2 cellular contexts compared by ENCODE assay signal in the genomic region with DNA sequence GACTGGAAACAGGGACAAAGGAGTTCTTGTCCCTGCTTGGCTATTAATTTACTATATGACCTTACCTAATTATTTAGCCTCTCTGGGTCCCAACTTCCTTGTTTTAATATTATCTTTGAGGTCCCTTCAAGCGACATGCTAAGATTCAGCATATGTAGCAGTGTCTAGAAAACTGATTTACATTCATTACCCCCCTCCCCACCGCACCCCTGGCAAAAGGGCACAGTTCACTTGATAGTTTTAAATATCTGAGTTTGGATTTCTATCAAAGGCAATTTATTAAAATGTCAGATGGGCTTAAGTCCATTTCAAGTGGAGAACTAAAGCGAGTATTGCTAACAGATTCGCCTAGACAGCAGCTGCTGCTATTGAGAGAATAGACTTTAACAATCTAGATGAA.
TF ChIP-seq lines count a peak whose summit lies in the region.

No MANE protein-coding gene starts in this region.

TF ChIP-seq in SK-N-SH, 30 proteins besides CTCF, POLR2A, EP300 and RAD21 (continued from another document):
- TF ChIP-seq, protein P1, sequence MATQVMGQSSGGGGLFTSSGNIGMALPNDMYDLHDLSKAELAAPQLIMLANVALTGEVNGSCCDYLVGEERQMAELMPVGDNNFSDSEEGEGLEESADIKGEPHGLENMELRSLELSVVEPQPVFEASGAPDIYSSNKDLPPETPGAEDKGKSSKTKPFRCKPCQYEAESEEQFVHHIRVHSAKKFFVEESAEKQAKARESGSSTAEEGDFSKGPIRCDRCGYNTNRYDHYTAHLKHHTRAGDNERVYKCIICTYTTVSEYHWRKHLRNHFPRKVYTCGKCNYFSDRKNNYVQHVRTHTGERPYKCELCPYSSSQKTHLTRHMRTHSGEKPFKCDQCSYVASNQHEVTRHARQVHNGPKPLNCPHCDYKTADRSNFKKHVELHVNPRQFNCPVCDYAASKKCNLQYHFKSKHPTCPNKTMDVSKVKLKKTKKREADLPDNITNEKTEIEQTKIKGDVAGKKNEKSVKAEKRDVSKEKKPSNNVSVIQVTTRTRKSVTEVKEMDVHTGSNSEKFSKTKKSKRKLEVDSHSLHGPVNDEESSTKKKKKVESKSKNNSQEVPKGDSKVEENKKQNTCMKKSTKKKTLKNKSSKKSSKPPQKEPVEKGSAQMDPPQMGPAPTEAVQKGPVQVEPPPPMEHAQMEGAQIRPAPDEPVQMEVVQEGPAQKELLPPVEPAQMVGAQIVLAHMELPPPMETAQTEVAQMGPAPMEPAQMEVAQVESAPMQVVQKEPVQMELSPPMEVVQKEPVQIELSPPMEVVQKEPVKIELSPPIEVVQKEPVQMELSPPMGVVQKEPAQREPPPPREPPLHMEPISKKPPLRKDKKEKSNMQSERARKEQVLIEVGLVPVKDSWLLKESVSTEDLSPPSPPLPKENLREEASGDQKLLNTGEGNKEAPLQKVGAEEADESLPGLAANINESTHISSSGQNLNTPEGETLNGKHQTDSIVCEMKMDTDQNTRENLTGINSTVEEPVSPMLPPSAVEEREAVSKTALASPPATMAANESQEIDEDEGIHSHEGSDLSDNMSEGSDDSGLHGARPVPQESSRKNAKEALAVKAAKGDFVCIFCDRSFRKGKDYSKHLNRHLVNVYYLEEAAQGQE (IDR thresholded peaks at IDR 0.05; ENCODE audit: low read depth, low read length), result no peak
- TF ChIP-seq IRF3 (IDR thresholded peaks at IDR 0.05; ENCODE audit: low read depth, low read length) (no peak), GATA2 (CRISPR knock-in tag; IDR thresholded peaks at IDR 0.05) (no peak), YY1 (IDR thresholded peaks at IDR 0.05; ENCODE audit: low read depth) (no peak), NFIC (IDR thresholded peaks at IDR 0.05; ENCODE audit: borderline replicate concordance) (no peak), TEAD4 (IDR thresholded peaks at IDR 0.05; ENCODE audit: borderline replicate concordance, insufficient read depth) (no peak), TCF12 (IDR thresholded peaks at IDR 0.05) (no peak), SMC3 (IDR thresholded peaks at IDR 0.05; ENCODE audit: low read depth, low read length) (no peak), MXI1 (IDR thresholded peaks at IDR 0.05; ENCODE audit: low read depth, low read length) (no peak), USF1 (IDR thresholded peaks at IDR 0.05; ENCODE audit: borderline replicate concordance, low read depth) (no peak), POLR2AphosphoS5 (IDR thresholded peaks at IDR 0.05; ENCODE audit: low read depth, low read length) (no peak)

TF ChIP-seq in SK-N-SH treated with all-trans-retinoic acid at 6 μM for 48 hours, 23 proteins besides CTCF, POLR2A, EP300 and RAD21 (continued from another document):
- TF ChIP-seq CSDC2 (CRISPR knock-in tag; IDR thresholded peaks at IDR 0.05) (no peak), TOX (CRISPR knock-in tag; IDR thresholded peaks at IDR 0.05; ENCODE audit: borderline replicate concordance) (no peak), CREB5 (CRISPR knock-in tag; IDR thresholded peaks at IDR 0.05; ENCODE audit: low read depth) (no peak)
